ENCODE assay signal across 1 cellular context in genomic region chr5:96934695-96935555, GRCh38.
A peak's percentile ranks its signal among the peaks of the same experiment; 100 is the strongest.
TF ChIP-seq lines count a peak whose summit lies in the region.

No MANE protein-coding gene starts in this region.

TF ChIP-seq in HepG2, 621 proteins besides CTCF, POLR2A, EP300 and RAD21 (continued from another document and continues in another):
- TF ChIP-seq ZMYM4 (CRISPR knock-in tag; IDR thresholded peaks at IDR 0.05), result peak; percentile 83
- TF ChIP-seq ARNT (IDR thresholded peaks at IDR 0.05), result no peak
- peak; percentile 44 for TF ChIP-seq MNT (IDR thresholded peaks at IDR 0.05)
- TF ChIP-seq ZNF225 (CRISPR knock-in tag; IDR thresholded peaks at IDR 0.05), result 0 out of 2 replicates have a peak, but pooled peaks have one; percentile 54
- TF ChIP-seq ZBTB8A (CRISPR knock-in tag; IDR thresholded peaks at IDR 0.05; ENCODE audit: borderline replicate concordance, low read depth), result no peak
- TF ChIP-seq GZF1 (CRISPR knock-in tag; IDR thresholded peaks at IDR 0.05), result no peak
- no peak; the same call in none of the 2 replicates for TF ChIP-seq ZNF816 (CRISPR knock-in tag; IDR thresholded peaks at IDR 0.05; ENCODE audit: borderline replicate concordance)
- no peak for TF ChIP-seq ZFP82 (CRISPR knock-in tag; IDR thresholded peaks at IDR 0.05; ENCODE audit: borderline replicate concordance)
- no peak for TF ChIP-seq MTF2 (CRISPR knock-in tag; IDR thresholded peaks at IDR 0.05; ENCODE audit: borderline replicate concordance)
- peak; percentile 87 for TF ChIP-seq TBX2 (CRISPR knock-in tag; IDR thresholded peaks at IDR 0.05; ENCODE audit: borderline replicate concordance)
- no peak; the same call in 1 of the 2 replicates for TF ChIP-seq ZNF224 (CRISPR knock-in tag; IDR thresholded peaks at IDR 0.05)
- TF ChIP-seq KLF9 (CRISPR knock-in tag; IDR thresholded peaks at IDR 0.05; ENCODE audit: low read depth), result peak; percentile 30; the same call in 1 of the 2 replicates
- no peak for TF ChIP-seq ZFP36L1 (CRISPR knock-in tag; IDR thresholded peaks at IDR 0.05)
- no peak for TF ChIP-seq CEBPB (IDR thresholded peaks at IDR 0.05; ENCODE audit: borderline replicate concordance, low read depth, low read length)
- TF ChIP-seq, protein P1, sequence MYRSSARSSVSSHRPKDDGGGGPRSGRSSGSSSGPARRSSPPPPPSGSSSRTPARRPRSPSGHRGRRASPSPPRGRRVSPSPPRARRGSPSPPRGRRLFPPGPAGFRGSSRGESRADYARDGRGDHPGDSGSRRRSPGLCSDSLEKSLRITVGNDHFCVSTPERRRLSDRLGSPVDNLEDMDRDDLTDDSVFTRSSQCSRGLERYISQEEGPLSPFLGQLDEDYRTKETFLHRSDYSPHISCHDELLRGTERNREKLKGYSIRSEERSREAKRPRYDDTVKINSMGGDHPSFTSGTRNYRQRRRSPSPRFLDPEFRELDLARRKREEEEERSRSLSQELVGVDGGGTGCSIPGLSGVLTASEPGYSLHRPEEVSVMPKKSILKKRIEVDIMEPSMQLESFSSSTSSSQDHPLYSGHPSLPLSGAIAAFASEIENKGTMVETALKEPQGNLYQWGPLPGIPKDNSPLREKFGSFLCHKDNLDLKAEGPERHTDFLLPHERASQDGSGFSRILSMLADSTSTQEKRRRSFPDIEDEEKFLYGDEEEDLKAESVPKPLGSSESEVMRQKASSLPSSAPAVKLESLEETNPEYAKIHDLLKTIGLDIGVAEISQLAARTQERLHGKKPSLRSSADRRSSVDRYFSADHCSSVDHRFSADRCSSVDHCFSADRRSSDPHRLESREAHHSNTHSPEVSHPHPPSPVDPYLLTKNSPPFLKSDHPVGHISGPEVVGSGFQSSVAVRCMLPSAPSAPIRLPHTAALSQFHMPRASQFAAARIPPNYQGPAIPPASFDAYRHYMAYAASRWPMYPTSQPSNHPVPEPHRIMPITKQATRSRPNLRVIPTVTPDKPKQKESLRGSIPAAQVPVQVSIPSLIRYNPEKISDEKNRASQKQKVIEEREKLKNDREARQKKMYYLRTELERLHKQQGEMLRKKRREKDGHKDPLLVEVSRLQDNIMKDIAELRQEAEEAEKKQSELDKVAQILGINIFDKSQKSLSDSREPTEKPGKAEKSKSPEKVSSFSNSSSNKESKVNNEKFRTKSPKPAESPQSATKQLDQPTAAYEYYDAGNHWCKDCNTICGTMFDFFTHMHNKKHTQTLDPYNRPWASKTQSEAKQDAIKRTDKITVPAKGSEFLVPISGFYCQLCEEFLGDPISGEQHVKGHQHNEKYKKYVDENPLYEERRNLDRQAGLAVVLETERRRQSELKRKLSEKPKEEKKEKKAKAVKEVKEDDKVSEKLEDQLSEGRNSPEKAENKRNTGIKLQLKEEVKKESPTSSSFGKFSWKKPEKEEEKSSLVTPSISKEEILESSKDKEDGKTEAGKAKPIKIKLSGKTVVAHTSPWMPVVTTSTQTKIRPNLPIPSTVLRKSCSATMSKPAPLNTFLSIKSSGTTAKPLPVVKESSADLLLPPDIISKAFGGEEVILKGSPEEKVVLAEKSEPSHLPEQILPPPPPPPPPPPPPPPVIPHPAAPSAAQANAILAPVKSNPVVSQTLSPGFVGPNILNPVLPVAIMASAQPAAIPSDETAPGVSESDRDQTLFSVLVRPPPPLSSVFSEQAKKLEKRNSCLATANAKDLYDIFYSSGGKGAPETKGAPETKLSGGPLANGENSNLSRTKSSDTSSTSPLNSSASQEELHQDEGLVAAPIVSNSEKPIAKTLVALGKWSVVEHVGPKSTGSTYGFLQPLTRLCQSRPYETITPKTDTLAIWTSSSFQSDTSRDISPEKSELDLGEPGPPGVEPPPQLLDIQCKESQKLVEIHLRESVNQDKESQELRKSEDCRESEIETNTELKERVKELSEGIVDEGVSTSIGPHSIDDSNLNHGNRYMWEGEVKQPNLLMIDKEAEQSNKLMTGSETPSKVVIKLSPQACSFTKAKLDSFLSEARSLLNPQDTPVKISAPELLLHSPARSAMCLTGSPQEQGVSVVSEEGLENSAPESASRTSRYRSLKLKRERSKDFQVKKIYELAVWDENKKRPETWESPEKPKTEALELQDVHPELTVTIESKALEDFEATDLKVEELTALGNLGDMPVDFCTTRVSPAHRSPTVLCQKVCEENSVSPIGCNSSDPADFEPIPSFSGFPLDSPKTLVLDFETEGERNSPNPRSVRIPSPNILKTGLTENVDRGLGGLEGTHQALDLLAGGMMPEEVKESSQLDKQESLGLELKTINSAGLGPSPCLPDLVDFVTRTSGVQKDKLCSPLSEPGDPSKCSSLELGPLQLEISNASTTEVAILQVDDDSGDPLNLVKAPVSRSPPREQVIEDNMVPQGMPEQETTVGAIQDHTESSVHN (CRISPR knock-in tag; IDR thresholded peaks at IDR 0.05), result no peak; the same call in 1 of the 2 replicates
- TF ChIP-seq ZNF441 (CRISPR knock-in tag; IDR thresholded peaks at IDR 0.05; ENCODE audit: borderline replicate concordance), result no peak
- no peak for TF ChIP-seq ZNF619 (CRISPR knock-in tag; IDR thresholded peaks at IDR 0.05)
- TF ChIP-seq, protein P2, sequence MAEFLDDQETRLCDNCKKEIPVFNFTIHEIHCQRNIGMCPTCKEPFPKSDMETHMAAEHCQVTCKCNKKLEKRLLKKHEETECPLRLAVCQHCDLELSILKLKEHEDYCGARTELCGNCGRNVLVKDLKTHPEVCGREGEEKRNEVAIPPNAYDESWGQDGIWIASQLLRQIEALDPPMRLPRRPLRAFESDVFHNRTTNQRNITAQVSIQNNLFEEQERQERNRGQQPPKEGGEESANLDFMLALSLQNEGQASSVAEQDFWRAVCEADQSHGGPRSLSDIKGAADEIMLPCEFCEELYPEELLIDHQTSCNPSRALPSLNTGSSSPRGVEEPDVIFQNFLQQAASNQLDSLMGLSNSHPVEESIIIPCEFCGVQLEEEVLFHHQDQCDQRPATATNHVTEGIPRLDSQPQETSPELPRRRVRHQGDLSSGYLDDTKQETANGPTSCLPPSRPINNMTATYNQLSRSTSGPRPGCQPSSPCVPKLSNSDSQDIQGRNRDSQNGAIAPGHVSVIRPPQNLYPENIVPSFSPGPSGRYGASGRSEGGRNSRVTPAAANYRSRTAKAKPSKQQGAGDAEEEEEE (CRISPR knock-in tag; IDR thresholded peaks at IDR 0.05; ENCODE audit: borderline replicate concordance), result 0 out of 2 replicates have a peak, but pooled peaks have one; percentile 55
- TF ChIP-seq, protein P3, sequence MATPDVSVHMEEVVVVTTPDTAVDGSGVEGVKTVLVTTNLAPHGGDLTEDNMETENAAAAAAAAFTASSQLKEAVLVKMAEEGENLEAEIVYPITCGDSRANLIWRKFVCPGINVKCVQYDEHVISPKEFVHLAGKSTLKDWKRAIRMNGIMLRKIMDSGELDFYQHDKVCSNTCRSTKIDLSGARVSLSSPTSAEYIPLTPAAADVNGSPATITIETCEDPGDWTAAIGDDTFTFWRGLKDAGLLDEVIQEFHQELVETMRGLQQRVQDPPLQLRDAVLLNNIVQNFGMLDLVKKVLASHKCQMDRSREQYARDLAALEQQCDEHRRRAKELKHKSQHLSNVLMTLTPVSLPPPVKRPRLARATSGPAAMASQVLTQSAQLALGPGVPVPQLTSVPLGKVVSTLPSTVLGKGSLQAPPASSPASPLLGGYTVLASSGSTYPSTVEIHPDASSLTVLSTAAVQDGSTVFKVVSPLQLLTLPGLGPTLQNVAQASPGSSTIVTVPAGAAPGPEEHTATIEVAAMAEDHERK (CRISPR knock-in tag; IDR thresholded peaks at IDR 0.05; ENCODE audit: low read depth), result no peak
- TF ChIP-seq GABPA (IDR thresholded peaks at IDR 0.05; ENCODE audit: low read depth, low read length), result peak; percentile 37; the same call in 1 of the 2 replicates
- TF ChIP-seq GABPA (CRISPR knock-in tag; IDR thresholded peaks at IDR 0.05; ENCODE audit: low read depth), result peak; percentile 69
- TF ChIP-seq RFXAP (CRISPR knock-in tag; IDR thresholded peaks at IDR 0.05; ENCODE audit: borderline replicate concordance), result peak; percentile 23; the same call in 1 of the 2 replicates
- no peak; the same call in 1 of the 2 replicates for TF ChIP-seq MED13 (CRISPR knock-in tag; IDR thresholded peaks at IDR 0.05)
- TF ChIP-seq ZNF564 (CRISPR knock-in tag; IDR thresholded peaks at IDR 0.05), result peak; percentile 48; the same call in 1 of the 2 replicates
- TF ChIP-seq, protein P4, sequence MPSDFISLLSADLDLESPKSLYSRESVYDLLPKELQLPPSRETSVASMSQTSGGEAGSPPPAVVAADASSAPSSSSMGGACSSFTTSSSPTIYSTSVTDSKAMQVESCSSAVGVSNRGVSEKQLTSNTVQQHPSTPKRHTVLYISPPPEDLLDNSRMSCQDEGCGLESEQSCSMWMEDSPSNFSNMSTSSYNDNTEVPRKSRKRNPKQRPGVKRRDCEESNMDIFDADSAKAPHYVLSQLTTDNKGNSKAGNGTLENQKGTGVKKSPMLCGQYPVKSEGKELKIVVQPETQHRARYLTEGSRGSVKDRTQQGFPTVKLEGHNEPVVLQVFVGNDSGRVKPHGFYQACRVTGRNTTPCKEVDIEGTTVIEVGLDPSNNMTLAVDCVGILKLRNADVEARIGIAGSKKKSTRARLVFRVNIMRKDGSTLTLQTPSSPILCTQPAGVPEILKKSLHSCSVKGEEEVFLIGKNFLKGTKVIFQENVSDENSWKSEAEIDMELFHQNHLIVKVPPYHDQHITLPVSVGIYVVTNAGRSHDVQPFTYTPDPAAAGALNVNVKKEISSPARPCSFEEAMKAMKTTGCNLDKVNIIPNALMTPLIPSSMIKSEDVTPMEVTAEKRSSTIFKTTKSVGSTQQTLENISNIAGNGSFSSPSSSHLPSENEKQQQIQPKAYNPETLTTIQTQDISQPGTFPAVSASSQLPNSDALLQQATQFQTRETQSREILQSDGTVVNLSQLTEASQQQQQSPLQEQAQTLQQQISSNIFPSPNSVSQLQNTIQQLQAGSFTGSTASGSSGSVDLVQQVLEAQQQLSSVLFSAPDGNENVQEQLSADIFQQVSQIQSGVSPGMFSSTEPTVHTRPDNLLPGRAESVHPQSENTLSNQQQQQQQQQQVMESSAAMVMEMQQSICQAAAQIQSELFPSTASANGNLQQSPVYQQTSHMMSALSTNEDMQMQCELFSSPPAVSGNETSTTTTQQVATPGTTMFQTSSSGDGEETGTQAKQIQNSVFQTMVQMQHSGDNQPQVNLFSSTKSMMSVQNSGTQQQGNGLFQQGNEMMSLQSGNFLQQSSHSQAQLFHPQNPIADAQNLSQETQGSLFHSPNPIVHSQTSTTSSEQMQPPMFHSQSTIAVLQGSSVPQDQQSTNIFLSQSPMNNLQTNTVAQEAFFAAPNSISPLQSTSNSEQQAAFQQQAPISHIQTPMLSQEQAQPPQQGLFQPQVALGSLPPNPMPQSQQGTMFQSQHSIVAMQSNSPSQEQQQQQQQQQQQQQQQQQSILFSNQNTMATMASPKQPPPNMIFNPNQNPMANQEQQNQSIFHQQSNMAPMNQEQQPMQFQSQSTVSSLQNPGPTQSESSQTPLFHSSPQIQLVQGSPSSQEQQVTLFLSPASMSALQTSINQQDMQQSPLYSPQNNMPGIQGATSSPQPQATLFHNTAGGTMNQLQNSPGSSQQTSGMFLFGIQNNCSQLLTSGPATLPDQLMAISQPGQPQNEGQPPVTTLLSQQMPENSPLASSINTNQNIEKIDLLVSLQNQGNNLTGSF (CRISPR knock-in tag; IDR thresholded peaks at IDR 0.05), result no peak; the same call in 1 of the 2 replicates
- no peak for TF ChIP-seq DPF2 (CRISPR knock-in tag; IDR thresholded peaks at IDR 0.05; ENCODE audit: borderline replicate concordance, low read depth)
- TF ChIP-seq ZSCAN22 (CRISPR knock-in tag; IDR thresholded peaks at IDR 0.05), result no peak; the same call in 1 of the 2 replicates
- TF ChIP-seq, protein P5, sequence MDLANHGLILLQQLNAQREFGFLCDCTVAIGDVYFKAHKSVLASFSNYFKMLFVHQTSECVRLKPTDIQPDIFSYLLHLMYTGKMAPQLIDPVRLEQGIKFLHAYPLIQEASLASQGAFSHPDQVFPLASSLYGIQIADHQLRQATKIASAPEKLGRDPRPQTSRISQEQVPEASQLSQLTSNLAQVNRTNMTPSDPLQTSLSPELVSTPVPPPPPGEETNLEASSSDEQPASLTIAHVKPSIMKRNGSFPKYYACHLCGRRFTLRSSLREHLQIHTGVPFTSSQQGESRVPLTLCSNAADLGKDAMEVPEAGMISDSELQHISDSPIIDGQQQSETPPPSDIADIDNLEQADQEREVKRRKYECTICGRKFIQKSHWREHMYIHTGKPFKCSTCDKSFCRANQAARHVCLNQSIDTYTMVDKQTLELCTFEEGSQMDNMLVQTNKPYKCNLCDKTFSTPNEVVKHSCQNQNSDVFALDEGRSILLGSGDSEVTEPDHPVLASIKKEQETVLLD (CRISPR knock-in tag; IDR thresholded peaks at IDR 0.05; ENCODE audit: low read depth), result peak; percentile 75
- peak; percentile 59 for TF ChIP-seq MXD4 (CRISPR knock-in tag; IDR thresholded peaks at IDR 0.05)
- TF ChIP-seq ZNF780A (CRISPR knock-in tag; IDR thresholded peaks at IDR 0.05), result peak; percentile 50; the same call in 1 of the 2 replicates
